ENCODE assay signal across 9 cellular contexts in the genomic region with DNA sequence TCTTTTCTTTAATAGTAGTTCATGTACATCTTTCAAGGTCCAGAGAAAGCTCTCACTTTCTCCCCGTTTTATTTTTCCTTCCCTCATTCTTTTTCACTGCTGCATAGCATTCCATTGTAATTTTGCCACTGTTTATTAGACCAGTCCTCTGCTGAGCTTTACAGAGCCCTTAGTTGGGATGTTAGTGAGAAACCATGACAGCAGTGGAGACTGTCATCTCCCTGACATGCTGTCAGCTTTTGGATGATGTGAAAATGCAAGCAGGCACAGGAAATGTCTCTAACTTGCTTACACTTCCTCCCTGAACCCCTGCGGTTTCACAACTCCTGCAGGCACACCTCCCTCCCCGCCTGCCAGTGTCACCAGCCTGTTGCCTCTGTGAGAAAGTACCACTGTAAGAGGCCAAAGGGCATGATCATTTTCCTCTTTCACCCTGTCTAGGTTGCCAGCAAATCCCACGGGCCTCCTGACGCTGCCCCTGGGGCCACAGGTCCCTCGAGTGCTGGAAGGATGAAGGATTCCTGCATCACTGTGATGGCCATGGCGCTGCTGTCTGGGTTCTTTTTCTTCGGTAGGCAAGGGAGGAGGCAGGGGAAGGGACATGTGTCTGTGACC. TPM values are rescaled to one million over a fixed set of nuclear protein-coding genes. Genes with fewer than 3 reads are reported as not detected.
A peak's percentile ranks its signal among the peaks of the same experiment; 100 is the strongest.
DNase-seq lines count a peak whose midpoint lies in the region; ATAC-seq lines count a peak whose summit lies in the region.
"Had no signal": no experiment of that assay in that cellular context is flagged by ENCODE, and none has a peak within 500 bp of the region (broad histone marks: within the 10 kb centered on the region; RNA-seq: fewer than 3 reads in every experiment).

A gene (plus strand): TSS at position 415 of the 615 bp plus-strand sequence. CDS start 96 bp downstream, at position 511.

- peak; percentile 40 for ATAC-seq in GM19035 (IDR thresholded peaks at IDR 0.05; ENCODE audit: unreplicated experiment)
- peak; percentile 52 for ATAC-seq in HG03457 (IDR thresholded peaks at IDR 0.05; ENCODE audit: unreplicated experiment)
- no peak for ATAC-seq in HG03469 (IDR thresholded peaks at IDR 0.05; ENCODE audit: unreplicated experiment)
- no peak for ATAC-seq in GM21528 (IDR thresholded peaks at IDR 0.05; ENCODE audit: low FRiP score, unreplicated experiment)

- peak within 1 kb of the TSS; percentile 99 for H3K4me3 Mint-ChIP-seq in activated CD4-positive, alpha-beta T cell treated with anti-CD3 and anti-CD28 coated beads, Interleukin-2, amount 10 ng/mL, durations not matched to agents 7 days and 5 days

- DNase-seq in activated CD4-positive, alpha-beta T cell treated with anti-CD3 and anti-CD28 coated beads, Interleukin-2, amount 10 ng/mL, durations not matched to agents 7 days and 5 days, result peak; percentile 93
- DNase-seq in germinal center (ENCODE audit: low spot score) (peak; percentile 73), hepatic stellate cell (ENCODE audit: low spot score) (no peak)
- DNase-seq in stimulated activated CD4-positive, alpha-beta T cell treated with anti-CD3 and anti-CD28 coated beads, Interleukin-4, amount 100 ng/mL, for 1 hour, result peak; percentile 79

- H3K4me1 Mint-ChIP-seq in activated CD4-positive, alpha-beta T cell treated with anti-CD3 and anti-CD28 coated beads, Interleukin-2, amount 10 ng/mL, durations not matched to agents 7 days and 5 days, result peaks cover 61% of the 10 kb centered on the region

- H3K27ac Mint-ChIP-seq in activated CD4-positive, alpha-beta T cell treated with anti-CD3 and anti-CD28 coated beads, Interleukin-2, amount 10 ng/mL, durations not matched to agents 7 days and 5 days, result peak within 1 kb of the TSS; percentile 92

- peaks cover 49% of the 10 kb centered on the region for H3K36me3 Mint-ChIP-seq in activated CD4-positive, alpha-beta T cell treated with anti-CD3 and anti-CD28 coated beads, Interleukin-2, amount 10 ng/mL, durations not matched to agents 7 days and 5 days (ENCODE audit: low read depth)

- H3K9me3 Mint-ChIP-seq in activated CD4-positive, alpha-beta T cell treated with anti-CD3 and anti-CD28 coated beads, Interleukin-2, amount 10 ng/mL, durations not matched to agents 7 days and 5 days, result no peaks in the 10 kb centered on the region

- POLR2A ChIA-PET in activated CD4-positive, alpha-beta T cell treated with anti-CD3 and anti-CD28 coated beads, Interleukin-2, amount 10 ng/mL, durations not matched to agents 7 days and 5 days (lab: Charles Lee), result interaction anchor here (0.7 to 2.8 kb wide), 6 partner anchors 14 to 287 kb away, joined by 3 to 23 read pairs (median 3); a partner anchor contains a TSS

- H3K27me3 Mint-ChIP-seq in activated CD4-positive, alpha-beta T cell treated with anti-CD3 and anti-CD28 coated beads, Interleukin-2, amount 10 ng/mL, durations not matched to agents 7 days and 5 days, result no peaks in the 10 kb centered on the region

- CTCF ChIA-PET in activated CD4-positive, alpha-beta T cell treated with anti-CD3 and anti-CD28 coated beads, Interleukin-2, amount 10 ng/mL, durations not matched to agents 7 days and 5 days (lab: Charles Lee), result interaction anchor here (0.9 to 3.3 kb wide), 5 partner anchors 15 to 624 kb away, joined by 3 to 21 read pairs (median 14); a partner anchor contains a TSS

RNA-seq across cellular contexts. Expression of the gene that starts here (rescaled TPM):
- 100 to 1,000 TPM; 521 to 598 TPM for total RNA-seq in activated CD4-positive, alpha-beta T cell treated with anti-CD3 and anti-CD28 coated beads, Interleukin-2, amount 10 ng/mL, durations not matched to agents 7 days and 5 days
- total RNA-seq: M059J had no signal

Comparison
In these comparisons a context has a peak if more than half of its experiments do, and no peak if none do; other contexts are left out.
1. ATAC-seq: peak in GM19035 (single experiment) and HG03457 (single experiment); none in HG03469 (single experiment) and GM21528 (single experiment).